ENCODE assay signal across 1 cellular context in the genomic region with DNA sequence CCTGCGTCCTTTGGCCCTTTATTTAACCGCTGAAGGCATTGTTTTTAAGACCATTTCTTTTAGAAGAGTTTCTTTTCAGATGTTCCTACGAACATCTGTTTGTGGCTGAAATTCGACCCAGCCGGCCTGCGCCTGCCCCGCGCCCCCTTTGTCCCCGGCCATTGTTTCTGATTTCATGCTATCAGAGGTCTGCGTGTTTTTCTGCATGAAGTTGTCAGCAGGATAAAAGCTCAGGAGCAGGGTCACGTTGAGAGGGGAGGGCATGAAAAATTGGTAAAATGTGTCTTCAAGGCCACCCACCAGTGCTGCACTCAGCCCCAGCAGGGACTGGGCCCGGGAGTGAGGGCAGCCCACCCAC.
TF ChIP-seq lines count a peak whose summit lies in the region.

No MANE protein-coding gene starts in this region.

TF ChIP-seq in GM23338, 12 proteins besides CTCF, POLR2A, EP300 and RAD21 (continued from another document):
- TF ChIP-seq, protein P1, sequence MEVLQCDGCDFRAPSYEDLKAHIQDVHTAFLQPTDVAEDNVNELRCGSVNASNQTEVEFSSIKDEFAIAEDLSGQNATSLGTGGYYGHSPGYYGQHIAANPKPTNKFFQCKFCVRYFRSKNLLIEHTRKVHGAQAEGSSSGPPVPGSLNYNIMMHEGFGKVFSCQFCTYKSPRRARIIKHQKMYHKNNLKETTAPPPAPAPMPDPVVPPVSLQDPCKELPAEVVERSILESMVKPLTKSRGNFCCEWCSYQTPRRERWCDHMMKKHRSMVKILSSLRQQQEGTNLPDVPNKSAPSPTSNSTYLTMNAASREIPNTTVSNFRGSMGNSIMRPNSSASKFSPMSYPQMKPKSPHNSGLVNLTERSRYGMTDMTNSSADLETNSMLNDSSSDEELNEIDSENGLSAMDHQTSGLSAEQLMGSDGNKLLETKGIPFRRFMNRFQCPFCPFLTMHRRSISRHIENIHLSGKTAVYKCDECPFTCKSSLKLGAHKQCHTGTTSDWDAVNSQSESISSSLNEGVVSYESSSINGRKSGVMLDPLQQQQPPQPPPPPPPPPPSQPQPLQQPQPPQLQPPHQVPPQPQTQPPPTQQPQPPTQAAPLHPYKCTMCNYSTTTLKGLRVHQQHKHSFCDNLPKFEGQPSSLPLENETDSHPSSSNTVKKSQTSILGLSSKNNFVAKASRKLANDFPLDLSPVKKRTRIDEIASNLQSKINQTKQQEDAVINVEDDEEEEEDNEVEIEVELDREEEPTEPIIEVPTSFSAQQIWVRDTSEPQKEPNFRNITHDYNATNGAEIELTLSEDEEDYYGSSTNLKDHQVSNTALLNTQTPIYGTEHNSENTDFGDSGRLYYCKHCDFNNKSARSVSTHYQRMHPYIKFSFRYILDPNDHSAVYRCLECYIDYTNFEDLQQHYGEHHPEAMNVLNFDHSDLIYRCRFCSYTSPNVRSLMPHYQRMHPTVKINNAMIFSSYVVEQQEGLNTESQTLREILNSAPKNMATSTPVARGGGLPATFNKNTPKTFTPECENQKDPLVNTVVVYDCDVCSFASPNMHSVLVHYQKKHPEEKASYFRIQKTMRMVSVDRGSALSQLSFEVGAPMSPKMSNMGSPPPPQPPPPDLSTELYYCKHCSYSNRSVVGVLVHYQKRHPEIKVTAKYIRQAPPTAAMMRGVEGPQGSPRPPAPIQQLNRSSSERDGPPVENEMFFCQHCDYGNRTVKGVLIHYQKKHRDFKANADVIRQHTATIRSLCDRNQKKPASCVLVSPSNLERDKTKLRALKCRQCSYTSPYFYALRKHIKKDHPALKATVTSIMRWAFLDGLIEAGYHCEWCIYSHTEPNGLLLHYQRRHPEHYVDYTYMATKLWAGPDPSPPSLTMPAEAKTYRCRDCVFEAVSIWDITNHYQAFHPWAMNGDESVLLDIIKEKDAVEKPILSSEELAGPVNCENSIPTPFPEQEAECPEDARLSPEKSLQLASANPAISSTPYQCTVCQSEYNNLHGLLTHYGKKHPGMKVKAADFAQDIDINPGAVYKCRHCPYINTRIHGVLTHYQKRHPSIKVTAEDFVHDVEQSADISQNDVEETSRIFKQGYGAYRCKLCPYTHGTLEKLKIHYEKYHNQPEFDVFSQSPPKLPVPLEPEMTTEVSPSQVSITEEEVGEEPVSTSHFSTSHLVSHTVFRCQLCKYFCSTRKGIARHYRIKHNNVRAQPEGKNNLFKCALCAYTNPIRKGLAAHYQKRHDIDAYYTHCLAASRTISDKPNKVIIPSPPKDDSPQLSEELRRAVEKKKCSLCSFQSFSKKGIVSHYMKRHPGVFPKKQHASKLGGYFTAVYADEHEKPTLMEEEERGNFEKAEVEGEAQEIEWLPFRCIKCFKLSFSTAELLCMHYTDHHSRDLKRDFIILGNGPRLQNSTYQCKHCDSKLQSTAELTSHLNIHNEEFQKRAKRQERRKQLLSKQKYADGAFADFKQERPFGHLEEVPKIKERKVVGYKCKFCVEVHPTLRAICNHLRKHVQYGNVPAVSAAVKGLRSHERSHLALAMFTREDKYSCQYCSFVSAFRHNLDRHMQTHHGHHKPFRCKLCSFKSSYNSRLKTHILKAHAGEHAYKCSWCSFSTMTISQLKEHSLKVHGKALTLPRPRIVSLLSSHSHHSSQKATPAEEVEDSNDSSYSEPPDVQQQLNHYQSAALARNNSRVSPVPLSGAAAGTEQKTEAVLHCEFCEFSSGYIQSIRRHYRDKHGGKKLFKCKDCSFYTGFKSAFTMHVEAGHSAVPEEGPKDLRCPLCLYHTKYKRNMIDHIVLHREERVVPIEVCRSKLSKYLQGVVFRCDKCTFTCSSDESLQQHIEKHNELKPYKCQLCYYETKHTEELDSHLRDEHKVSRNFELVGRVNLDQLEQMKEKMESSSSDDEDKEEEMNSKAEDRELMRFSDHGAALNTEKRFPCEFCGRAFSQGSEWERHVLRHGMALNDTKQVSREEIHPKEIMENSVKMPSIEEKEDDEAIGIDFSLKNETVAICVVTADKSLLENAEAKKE (CRISPR knock-in tag; IDR thresholded peaks at IDR 0.05): no peak
- TF ChIP-seq EZH2 (IDR thresholded peaks at IDR 0.05; ENCODE audit: low read depth, unreplicated experiment) (no peak), POLR2AphosphoS5 (IDR thresholded peaks at IDR 0.05; ENCODE audit: low read depth) (no peak), JUNB (IDR thresholded peaks at IDR 0.05; ENCODE audit: unreplicated experiment) (no peak)
- TF ChIP-seq, protein P2, sequence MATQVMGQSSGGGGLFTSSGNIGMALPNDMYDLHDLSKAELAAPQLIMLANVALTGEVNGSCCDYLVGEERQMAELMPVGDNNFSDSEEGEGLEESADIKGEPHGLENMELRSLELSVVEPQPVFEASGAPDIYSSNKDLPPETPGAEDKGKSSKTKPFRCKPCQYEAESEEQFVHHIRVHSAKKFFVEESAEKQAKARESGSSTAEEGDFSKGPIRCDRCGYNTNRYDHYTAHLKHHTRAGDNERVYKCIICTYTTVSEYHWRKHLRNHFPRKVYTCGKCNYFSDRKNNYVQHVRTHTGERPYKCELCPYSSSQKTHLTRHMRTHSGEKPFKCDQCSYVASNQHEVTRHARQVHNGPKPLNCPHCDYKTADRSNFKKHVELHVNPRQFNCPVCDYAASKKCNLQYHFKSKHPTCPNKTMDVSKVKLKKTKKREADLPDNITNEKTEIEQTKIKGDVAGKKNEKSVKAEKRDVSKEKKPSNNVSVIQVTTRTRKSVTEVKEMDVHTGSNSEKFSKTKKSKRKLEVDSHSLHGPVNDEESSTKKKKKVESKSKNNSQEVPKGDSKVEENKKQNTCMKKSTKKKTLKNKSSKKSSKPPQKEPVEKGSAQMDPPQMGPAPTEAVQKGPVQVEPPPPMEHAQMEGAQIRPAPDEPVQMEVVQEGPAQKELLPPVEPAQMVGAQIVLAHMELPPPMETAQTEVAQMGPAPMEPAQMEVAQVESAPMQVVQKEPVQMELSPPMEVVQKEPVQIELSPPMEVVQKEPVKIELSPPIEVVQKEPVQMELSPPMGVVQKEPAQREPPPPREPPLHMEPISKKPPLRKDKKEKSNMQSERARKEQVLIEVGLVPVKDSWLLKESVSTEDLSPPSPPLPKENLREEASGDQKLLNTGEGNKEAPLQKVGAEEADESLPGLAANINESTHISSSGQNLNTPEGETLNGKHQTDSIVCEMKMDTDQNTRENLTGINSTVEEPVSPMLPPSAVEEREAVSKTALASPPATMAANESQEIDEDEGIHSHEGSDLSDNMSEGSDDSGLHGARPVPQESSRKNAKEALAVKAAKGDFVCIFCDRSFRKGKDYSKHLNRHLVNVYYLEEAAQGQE (IDR thresholded peaks at IDR 0.05; ENCODE audit: unreplicated experiment): no peak
TF ChIP-seq in GM23338: peak in this region for 0.
